ENCODE assay signal across 1 cellular context in the genomic region with DNA sequence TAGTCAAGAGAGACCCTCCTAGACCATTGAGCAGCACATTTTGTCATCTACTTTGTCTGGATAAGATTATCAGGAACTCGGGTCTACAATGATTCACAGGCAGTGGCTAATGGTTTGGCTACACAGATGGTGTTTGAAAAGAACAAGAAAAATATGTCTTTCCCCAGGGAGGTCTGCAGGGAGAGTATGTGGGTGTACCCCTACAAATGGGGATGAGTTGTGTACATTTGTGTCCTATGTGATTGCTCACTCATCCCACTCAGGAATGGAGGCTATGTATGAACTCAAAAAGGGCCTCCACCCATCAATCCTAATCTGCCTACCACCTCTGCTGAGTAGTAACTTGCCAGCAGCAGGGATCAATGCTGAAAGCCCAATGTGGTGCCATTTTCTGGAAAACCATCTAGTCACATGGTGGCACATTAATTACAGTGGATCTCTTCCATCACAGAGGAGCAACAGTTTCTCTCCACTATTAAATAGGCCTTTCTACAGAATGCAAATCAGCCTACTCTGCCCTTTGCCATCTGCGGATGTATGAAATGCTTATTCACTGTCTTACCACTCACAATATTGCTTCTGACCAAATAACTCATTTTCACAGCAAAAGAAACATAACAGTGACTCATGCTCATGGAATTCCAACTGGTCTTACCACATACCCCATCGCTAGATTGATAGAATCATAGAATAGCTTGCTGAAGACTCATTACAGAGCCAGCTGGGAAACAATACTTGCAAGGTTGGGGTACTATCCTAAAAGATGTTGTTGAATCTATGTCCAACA.
TF ChIP-seq lines count a peak whose summit lies in the region.

No MANE protein-coding gene starts in this region.

TF ChIP-seq in SK-N-SH treated with all-trans-retinoic acid at 6 μM for 48 hours, 23 proteins besides CTCF, POLR2A, EP300 and RAD21 (continued from another document):
- TF ChIP-seq, protein P1, sequence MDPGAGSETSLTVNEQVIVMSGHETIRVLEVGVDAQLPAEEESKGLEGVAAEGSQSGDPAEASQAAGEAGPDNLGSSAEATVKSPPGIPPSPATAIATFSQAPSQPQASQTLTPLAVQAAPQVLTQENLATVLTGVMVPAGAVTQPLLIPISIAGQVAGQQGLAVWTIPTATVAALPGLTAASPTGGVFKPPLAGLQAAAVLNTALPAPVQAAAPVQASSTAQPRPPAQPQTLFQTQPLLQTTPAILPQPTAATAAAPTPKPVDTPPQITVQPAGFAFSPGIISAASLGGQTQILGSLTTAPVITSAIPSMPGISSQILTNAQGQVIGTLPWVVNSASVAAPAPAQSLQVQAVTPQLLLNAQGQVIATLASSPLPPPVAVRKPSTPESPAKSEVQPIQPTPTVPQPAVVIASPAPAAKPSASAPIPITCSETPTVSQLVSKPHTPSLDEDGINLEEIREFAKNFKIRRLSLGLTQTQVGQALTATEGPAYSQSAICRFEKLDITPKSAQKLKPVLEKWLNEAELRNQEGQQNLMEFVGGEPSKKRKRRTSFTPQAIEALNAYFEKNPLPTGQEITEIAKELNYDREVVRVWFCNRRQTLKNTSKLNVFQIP (CRISPR knock-in tag; IDR thresholded peaks at IDR 0.05; ENCODE audit: borderline replicate concordance, low read depth) = no peak
- TF ChIP-seq GLIS3 (CRISPR knock-in tag; IDR thresholded peaks at IDR 0.05) (no peak), RARB (CRISPR knock-in tag; IDR thresholded peaks at IDR 0.05) (no peak), PPARA (CRISPR knock-in tag; IDR thresholded peaks at IDR 0.05; ENCODE audit: borderline replicate concordance) (no peak), ZC3H10 (CRISPR knock-in tag; IDR thresholded peaks at IDR 0.05) (no peak), CSDC2 (CRISPR knock-in tag; IDR thresholded peaks at IDR 0.05) (no peak), TOX (CRISPR knock-in tag; IDR thresholded peaks at IDR 0.05; ENCODE audit: borderline replicate concordance) (no peak), ISL1 (CRISPR knock-in tag; IDR thresholded peaks at IDR 0.05) (no peak)
- TF ChIP-seq, protein P2, sequence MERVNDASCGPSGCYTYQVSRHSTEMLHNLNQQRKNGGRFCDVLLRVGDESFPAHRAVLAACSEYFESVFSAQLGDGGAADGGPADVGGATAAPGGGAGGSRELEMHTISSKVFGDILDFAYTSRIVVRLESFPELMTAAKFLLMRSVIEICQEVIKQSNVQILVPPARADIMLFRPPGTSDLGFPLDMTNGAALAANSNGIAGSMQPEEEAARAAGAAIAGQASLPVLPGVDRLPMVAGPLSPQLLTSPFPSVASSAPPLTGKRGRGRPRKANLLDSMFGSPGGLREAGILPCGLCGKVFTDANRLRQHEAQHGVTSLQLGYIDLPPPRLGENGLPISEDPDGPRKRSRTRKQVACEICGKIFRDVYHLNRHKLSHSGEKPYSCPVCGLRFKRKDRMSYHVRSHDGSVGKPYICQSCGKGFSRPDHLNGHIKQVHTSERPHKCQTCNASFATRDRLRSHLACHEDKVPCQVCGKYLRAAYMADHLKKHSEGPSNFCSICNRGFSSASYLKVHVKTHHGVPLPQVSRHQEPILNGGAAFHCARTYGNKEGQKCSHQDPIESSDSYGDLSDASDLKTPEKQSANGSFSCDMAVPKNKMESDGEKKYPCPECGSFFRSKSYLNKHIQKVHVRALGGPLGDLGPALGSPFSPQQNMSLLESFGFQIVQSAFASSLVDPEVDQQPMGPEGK (CRISPR knock-in tag; IDR thresholded peaks at IDR 0.05; ENCODE audit: borderline replicate concordance) = no peak
